ENCODE assay signal across 1 cellular context in genomic region chr4:68347845-68348244, GRCh38.
TF ChIP-seq lines count a peak whose summit lies in the region.

No MANE protein-coding gene starts in this region.

TF ChIP-seq in GM23338, 12 proteins besides CTCF, POLR2A, EP300 and RAD21 (continued from another document):
- TF ChIP-seq ETS1 (IDR thresholded peaks at IDR 0.05) (no peak), JUNB (IDR thresholded peaks at IDR 0.05; ENCODE audit: unreplicated experiment) (no peak), ZNF114 (CRISPR knock-in tag; IDR thresholded peaks at IDR 0.05) (no peak), ZNF331 (CRISPR knock-in tag; IDR thresholded peaks at IDR 0.05; ENCODE audit: low read depth) (no peak), NANOG (IDR thresholded peaks at IDR 0.05; ENCODE audit: borderline replicate concordance) (no peak), REST (IDR thresholded peaks at IDR 0.05; ENCODE audit: unreplicated experiment) (no peak), STAT1 (IDR thresholded peaks at IDR 0.05; ENCODE audit: unreplicated experiment) (no peak)
